Comparison of ENCODE assay signal across 8 cellular contexts in genomic region chr2:119758881-119759450, GRCh38. TPM values are rescaled to one million over a fixed set of nuclear protein-coding genes. Genes with fewer than 3 reads are reported as not detected.
DNase-seq lines count a peak whose midpoint lies in the region; ATAC-seq, FAIRE-seq and TF ChIP-seq lines count a peak whose summit lies in the region.

No MANE protein-coding gene starts in this region.

- H3K79me2 ChIP-seq in keratinocyte (ENCODE audit: control insufficient read depth, insufficient read depth, low read length): peaks cover 38% of the 10 kb centered on the region

- H3K27ac ChIP-seq in keratinocyte (ENCODE audit: control insufficient read depth, insufficient read depth, low read length) (peak overlapping the region; percentile 24), stomach smooth muscle (ENCODE audit: low read length) (peak overlapping the region; percentile 82)

- H3K9me3 Mint-ChIP-seq in activated naive CD8-positive, alpha-beta T cell (ENCODE audit: low read depth): no peaks in the 10 kb centered on the region

- no peak for TF ChIP-seq CTCF in keratinocyte (optimal IDR thresholded peaks at IDR 0.05 in 1 of 3, IDR thresholded peaks at IDR 0.05 in 1 of 3, conservative IDR thresholded peaks at IDR 0.05 in 1 of 3; ENCODE audit: extremely low read depth in 1 of 3, insufficient read depth in 2 of 3, low read length in 3 of 3)

- H3K4me3 Mint-ChIP-seq in activated naive CD8-positive, alpha-beta T cell: peak overlapping the region; percentile 92

- H3K27me3 Mint-ChIP-seq in activated naive CD8-positive, alpha-beta T cell: no peaks in the 10 kb centered on the region

- H3K4me1 Mint-ChIP-seq in activated naive CD8-positive, alpha-beta T cell (ENCODE audit: low read depth): peaks cover 55% of the 10 kb centered on the region

- no peaks in the 10 kb centered on the region for H3K27me3 ChIP-seq in keratinocyte (ENCODE audit: control insufficient read depth, extremely low read depth, insufficient read depth, low read length)
- no peaks in the 10 kb centered on the region for H3K27me3 ChIP-seq in stomach smooth muscle (ENCODE audit: control insufficient read depth in 1 of 2, insufficient read depth in 2 of 2, low read length in 2 of 2)

- peaks cover 28% of the 10 kb centered on the region for H3K4me1 ChIP-seq in keratinocyte (ENCODE audit: control insufficient read depth, extremely low read depth, insufficient read depth, low read length)
- peaks cover 6% of the 10 kb centered on the region for H3K4me1 ChIP-seq in stomach smooth muscle (ENCODE audit: control insufficient read depth, insufficient read depth, low read length)

- peak overlapping the region; percentile 49 for H2AFZ ChIP-seq in keratinocyte (ENCODE audit: control insufficient read depth, low read length)

- H3K4me2 ChIP-seq in keratinocyte (ENCODE audit: control insufficient read depth, extremely low read depth, insufficient read depth, low read depth, low read length): peak overlapping the region; percentile 42

- no peaks in the 10 kb centered on the region for H3K9me1 ChIP-seq in keratinocyte (ENCODE audit: control insufficient read depth, extremely low read depth, insufficient read depth, low read length)

- H4K20me1 ChIP-seq in keratinocyte (ENCODE audit: control insufficient read depth, extremely low read depth, insufficient read depth, low read length): no peaks in the 10 kb centered on the region

- no peaks in the 10 kb centered on the region for H3K9me3 ChIP-seq in keratinocyte (ENCODE audit: control insufficient read depth, low read depth, low read length)
- H3K9me3 ChIP-seq in stomach smooth muscle (ENCODE audit: control insufficient read depth in 2 of 2, low read length in 2 of 2): no peaks in the 10 kb centered on the region

- H3K4me3 ChIP-seq in keratinocyte (ENCODE audit: control insufficient read depth in 2 of 3, extremely low read depth in 1 of 3, insufficient read depth in 2 of 3, low read depth in 1 of 3, low read length in 3 of 3) (peak overlapping the region; percentile 17 to 59 (median 44)), stomach smooth muscle (ENCODE audit: low read length in 2 of 2) (peak overlapping the region; percentile 88 to 94)

- no peak for FAIRE-seq in keratinocyte (lab: Jason Lieb, UNC)

- no peak for ATAC-seq in GM18868 (IDR thresholded peaks at IDR 0.05; ENCODE audit: unreplicated experiment)

- peak overlapping the region; percentile 89 for H3K9ac ChIP-seq in keratinocyte (ENCODE audit: control insufficient read depth, extremely low read depth, insufficient read depth, low read length)
- peak overlapping the region; percentile 85 to 92 for H3K9ac ChIP-seq in stomach smooth muscle (ENCODE audit: low read length in 2 of 2)

- H3K36me3 ChIP-seq in keratinocyte (ENCODE audit: control insufficient read depth in 2 of 2, extremely low read depth in 1 of 2, insufficient read depth in 2 of 2, low read length in 2 of 2) (peaks cover 0 to under 1% of the 10 kb centered on the region in 2 experiments), stomach smooth muscle (ENCODE audit: control insufficient read depth in 2 of 2, insufficient read depth in 2 of 2, low read length in 2 of 2) (no peaks in the 10 kb centered on the region)

- H3K36me3 Mint-ChIP-seq in activated naive CD8-positive, alpha-beta T cell: no peaks in the 10 kb centered on the region

- DNase-seq in NCI-H2227 treated with DMSO at 0.1 percent for 48 hours (lab: John Stamatoyannopoulos, UW): peak; percentile 31
- no peak for DNase-seq in NCI-H2227 (lab: John Stamatoyannopoulos, UW; ENCODE audit: unreplicated experiment)
- DNase-seq in keratinocyte (ENCODE audit: low read depth, low spot score): no peak
- no peak for DNase-seq in dedifferentiated amniotic fluid mesenchymal stem cell (ENCODE audit: extremely low spot score)
- no peak for DNase-seq in effector CD8-positive, alpha-beta T cell (lab: John Stamatoyannopoulos, UW)

- dilution Hi-C loops in keratinocyte (cut with MboI; ENCODE audit: extremely low pct_ligation_motif_present, low sequenced_read_pairs): no loop called here

- H3K27ac Mint-ChIP-seq in activated naive CD8-positive, alpha-beta T cell: peak overlapping the region; percentile 81

RNA-seq across cellular contexts. Expression of gene PTPN4, which starts 0.8 kb away (rescaled TPM):
- polyA plus RNA-seq in keratinocyte: 9.3 to 21.2 TPM (median 20.6 TPM) in 3 replicates
- polyA plus RNA-seq in keratinocyte (2011; ENCODE audit: low read depth): 8.2 TPM
- 5.5 and 14.6 TPM in 2 replicates for polyA plus RNA-seq in keratinocyte (2011; cell fraction: cytosol; rRNA removed)
- 12.2 and 15.7 TPM in 2 replicates for polyA plus RNA-seq in keratinocyte (2011; cell fraction: nucleus; rRNA removed)
- polyA plus RNA-seq in keratinocyte (2012; ENCODE audit: low replicate concordance): 6.2 and 9.8 TPM in 2 replicates
- 18.9 to 69.3 TPM (median 50.5 TPM) in 3 replicates for polyA minus RNA-seq in keratinocyte
- 8.2 TPM for polyA minus RNA-seq in keratinocyte (2011; cell fraction: cytosol; rRNA and poly(A)+ RNA removed)
- 34.7 and 64.0 TPM in 2 replicates for polyA minus RNA-seq in keratinocyte (2011; cell fraction: nucleus; rRNA and poly(A)+ RNA removed)
